In the genomic region with DNA sequence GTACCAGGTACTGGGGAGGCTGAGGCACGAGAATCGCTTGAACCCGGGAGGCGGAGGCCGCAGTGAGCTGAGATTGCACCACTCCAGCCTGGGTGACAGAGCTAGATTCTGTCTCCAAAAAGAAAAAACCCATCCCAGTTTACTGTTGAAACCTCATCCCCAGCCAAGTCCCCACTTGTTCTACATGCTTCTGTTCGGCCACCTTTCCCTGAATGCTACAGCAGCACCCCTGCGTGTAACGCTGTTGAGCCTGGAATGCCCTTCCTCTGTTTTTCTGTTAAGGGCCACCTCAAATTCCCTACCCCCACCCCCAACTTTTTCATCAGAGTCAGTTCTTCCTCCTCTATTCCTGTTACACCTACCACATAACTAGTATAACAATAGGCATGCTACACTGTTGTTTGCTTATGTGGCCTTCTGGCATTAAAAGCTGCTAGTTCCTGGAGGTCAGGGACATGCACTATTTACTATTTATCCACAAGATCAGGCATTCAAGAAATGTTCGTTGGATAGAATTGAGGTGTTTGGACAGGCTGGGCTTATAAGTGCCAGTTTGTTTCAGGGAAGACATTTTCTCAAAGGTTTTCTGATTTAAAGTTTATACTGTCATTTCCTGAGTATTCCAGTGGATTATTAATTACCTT, we compare ENCODE assay signal across 14 cellular contexts. TPM values are rescaled to one million over a fixed set of nuclear protein-coding genes. Genes with fewer than 3 reads are reported as not detected.
DNase-seq lines count a peak whose midpoint lies in the region; ATAC-seq and TF ChIP-seq lines count a peak whose summit lies in the region.
"Had no signal": no experiment of that assay in that cellular context is flagged by ENCODE, and none has a peak within 500 bp of the region (broad histone marks: within the 10 kb centered on the region; RNA-seq: fewer than 3 reads in every experiment).

No MANE protein-coding gene starts in this region.

- intact Hi-C loops in dorsolateral prefrontal cortex (cut with DNase I) (no loop called here), left lung (cut with DNase I) (no loop called here), uterus (cut with DNase I; ENCODE audit: low total_unique reads) (no loop called here)

- H3K27ac ChIP-seq in dorsolateral prefrontal cortex (peak overlapping the region in 40 of 59 donors; percentile 3 to 73 (median 34)), left lung (peak overlapping the region; percentile 9 to 63), subcutaneous abdominal adipose tissue (ENCODE audit: low read depth, low read length) (peak overlapping the region; percentile 51), uterus (no peak overlapping the region)
- H3K27ac ChIP-seq: 22Rv1, HL-60 had no signal

- no peaks in the 10 kb centered on the region for H3K27me3 ChIP-seq in dorsolateral prefrontal cortex
- no peaks in the 10 kb centered on the region for H3K27me3 ChIP-seq in left lung
- H3K27me3 ChIP-seq in subcutaneous abdominal adipose tissue (ENCODE audit: control insufficient read depth in 5 of 5, insufficient read depth in 4 of 5, low read length in 5 of 5), result no peaks in the 10 kb centered on the region
- H3K27me3 ChIP-seq in uterus, result no peaks in the 10 kb centered on the region

- TF ChIP-seq POLR2A in uterus (IDR thresholded peaks at IDR 0.05), result no peak

- ATAC-seq in left lung (peak; percentile 27), GM21786 (IDR thresholded peaks at IDR 0.05; ENCODE audit: unreplicated experiment) (no peak)
- ATAC-seq: activated T-helper 17 cell treated with anti-CD3 and anti-CD28 coated beads, Interleukin-2, amount 50 U/mL, for 72 hours had no signal

- no peak overlapping the region for H3K9ac ChIP-seq in subcutaneous abdominal adipose tissue (ENCODE audit: low read length in 5 of 5)

- DNase-seq in NCI-H2029 (lab: John Stamatoyannopoulos, UW) (peak; percentile 19), NCI-H2029 treated with DMSO at 0.1 percent for 48 hours (lab: John Stamatoyannopoulos, UW) (no peak), dorsolateral prefrontal cortex (no peak), left lung (no peak), NCI-H1048 (lab: John Stamatoyannopoulos, UW) (no peak), uterus (no peak)
- DNase-seq: activated CD4-positive, alpha-beta T cell treated with anti-CD3 and anti-CD28 coated beads, Interleukin-2, amount 50 U/mL, for 4 hours; NCI-H446 had no signal

- H3K4me3 ChIP-seq in dorsolateral prefrontal cortex (peak overlapping the region in 3 of 59 donors; percentile 5 to 12 (median 7)), left lung (no peak overlapping the region), subcutaneous abdominal adipose tissue (ENCODE audit: low read depth in 1 of 5, low read length in 5 of 5) (no peak overlapping the region), uterus (no peak overlapping the region)
- H3K4me3 ChIP-seq: skin epidermis had no signal

- TF ChIP-seq CTCF in dorsolateral prefrontal cortex (IDR thresholded peaks at IDR 0.05 in 54 of 56, conservative IDR thresholded peaks at IDR 0.05 in 2 of 56; ENCODE audit: low read depth in 1 of 56, partially characterized antibody in 56 of 56), result no peak
- no peak for TF ChIP-seq CTCF in left lung (IDR thresholded peaks at IDR 0.05)
- no peak for TF ChIP-seq CTCF in uterus (IDR thresholded peaks at IDR 0.05)

- peaks cover 0 to 22% of the 10 kb centered on the region in 2 donors for H3K36me3 ChIP-seq in left lung
- H3K36me3 ChIP-seq in subcutaneous abdominal adipose tissue (ENCODE audit: control insufficient read depth in 5 of 5, insufficient read depth in 5 of 5, low read length in 5 of 5), result peaks cover 19 to 22% (median 20%) of the 10 kb centered on the region in 5 donors
- H3K36me3 ChIP-seq in uterus, result no peaks in the 10 kb centered on the region

- H3K4me1 ChIP-seq in left lung (peaks cover 21 to 71% of the 10 kb centered on the region in 2 donors), subcutaneous abdominal adipose tissue (ENCODE audit: control insufficient read depth in 5 of 5, insufficient read depth in 5 of 5, low read length in 5 of 5) (peaks cover 0 to 37% (median 9%) of the 10 kb centered on the region in 5 donors), uterus (no peaks in the 10 kb centered on the region)

- H3K9me3 ChIP-seq in left lung (no peaks in the 10 kb centered on the region), subcutaneous abdominal adipose tissue (ENCODE audit: control insufficient read depth in 5 of 5, low read length in 5 of 5) (no peaks in the 10 kb centered on the region), uterus (no peaks in the 10 kb centered on the region)

RNA-seq across cellular contexts. Expression of gene C5orf47, which starts 47.1 kb away (rescaled TPM):
- total RNA-seq in dorsolateral prefrontal cortex (1 to 10 TPM in 1 of 120 experiments, under 1 TPM in 87, not detected in 32; 0.13 to 1.0 (median 0.43) TPM), left lung (under 1 TPM in 1 of 2 donors, not detected in 1; 0.13 TPM), uterus (under 1 TPM in 1 of 4 donors, not detected in 3; 0.21 TPM)
- total RNA-seq: activated T-helper 17 cell treated with anti-CD3 and anti-CD28 coated beads, Interleukin-2, amount 50 U/mL, for 72 hours had no signal

RNA-seq across cellular contexts. Expression of gene CPEB4, which starts 53.7 kb away (rescaled TPM):
- total RNA-seq in dorsolateral prefrontal cortex, result 100 to 1,000 TPM in 119 of 120 experiments, 10 to 100 TPM in 1; 95.3 to 182 (median 133) TPM
- 10 to 100 TPM; 52.5 to 59.6 TPM for total RNA-seq in left lung
- total RNA-seq in uterus, result 10 to 100 TPM in 3 of 4 donors, 1 to 10 TPM in 1; 7.2 to 24.1 (median 18.9) TPM

Comparison
In these comparisons a context has a peak if more than half of its experiments do, and no peak if none do; other contexts are left out.
1. H3K27ac ChIP-seq: peak in dorsolateral prefrontal cortex (40 of 59), left lung (2 of 2) and subcutaneous abdominal adipose tissue (single experiment); none in uterus (0 of 2).